Comparison of ENCODE assay signal across 7 cellular contexts in the genomic region with DNA sequence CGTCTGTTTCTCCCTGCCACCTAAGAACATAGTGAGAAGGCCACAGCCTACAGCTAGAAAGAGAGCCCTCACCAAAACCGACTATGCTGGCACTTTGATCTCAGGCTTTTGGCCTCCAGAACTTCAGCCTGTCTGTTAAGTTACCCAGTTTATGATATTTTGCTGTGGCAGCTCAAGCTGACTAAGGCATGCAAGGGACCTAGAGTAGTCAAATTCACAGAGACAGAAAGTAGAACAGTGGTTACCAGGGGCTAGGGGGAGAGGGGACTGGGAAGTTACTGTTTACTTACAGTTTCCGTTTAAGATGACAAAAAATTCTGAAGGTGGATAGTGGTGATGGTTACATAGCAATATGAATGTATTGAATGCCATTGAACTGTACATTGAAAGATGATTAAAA.
DNase-seq lines count a peak whose midpoint lies in the region; ATAC-seq and TF ChIP-seq lines count a peak whose summit lies in the region.
"Not testable (repeated sequence)": the region's sequence is repeated elsewhere in the genome, so short reads cannot be mapped to it uniquely, and the experiment has no call there.

No MANE protein-coding gene starts in this region.

- not testable (repeated sequence) for TF ChIP-seq CTCF in activated CD8-positive, alpha-beta T cell treated with anti-CD3 and anti-CD28 coated beads for 36 hours (IDR thresholded peaks at IDR 0.05)

- H3K27me3 Mint-ChIP-seq in activated CD8-positive, alpha-beta T cell treated with anti-CD3 and anti-CD28 coated beads for 36 hours; activated naive CD8-positive, alpha-beta T cell treated with anti-CD3 and anti-CD28 coated beads for 36 hours: not testable (repeated sequence)

- peak overlapping the region; percentile 81 for H3K27ac Mint-ChIP-seq in activated CD8-positive, alpha-beta T cell treated with anti-CD3 and anti-CD28 coated beads for 36 hours
- peak overlapping the region; percentile 60 for H3K27ac Mint-ChIP-seq in activated naive CD8-positive, alpha-beta T cell treated with anti-CD3 and anti-CD28 coated beads for 36 hours

- H3K36me3 Mint-ChIP-seq in activated CD8-positive, alpha-beta T cell treated with anti-CD3 and anti-CD28 coated beads for 36 hours (ENCODE audit: low read depth); activated naive CD8-positive, alpha-beta T cell treated with anti-CD3 and anti-CD28 coated beads for 36 hours: not testable (repeated sequence)

- H3K4me3 Mint-ChIP-seq in activated CD8-positive, alpha-beta T cell treated with anti-CD3 and anti-CD28 coated beads for 36 hours; activated naive CD8-positive, alpha-beta T cell treated with anti-CD3 and anti-CD28 coated beads for 36 hours: not testable (repeated sequence)

- intact Hi-C loops in activated CD8-positive, alpha-beta T cell treated with anti-CD3 and anti-CD28 coated beads for 36 hours (cut with micrococcal nuclease): loop anchor here (5.0 kb wide), 1 partner anchor 58 kb away; no protein-coding TSS in a partner anchor

- peaks cover 23% of the 10 kb centered on the region for H3K4me1 Mint-ChIP-seq in activated CD8-positive, alpha-beta T cell treated with anti-CD3 and anti-CD28 coated beads for 36 hours (ENCODE audit: low read depth)
- peaks cover 18% of the 10 kb centered on the region for H3K4me1 Mint-ChIP-seq in activated naive CD8-positive, alpha-beta T cell treated with anti-CD3 and anti-CD28 coated beads for 36 hours

- peak; percentile 19 for DNase-seq in activated CD8-positive, alpha-beta T cell treated with anti-CD3 and anti-CD28 coated beads for 36 hours
- not testable (repeated sequence) for DNase-seq in activated naive CD8-positive, alpha-beta T cell treated with anti-CD3 and anti-CD28 coated beads for 36 hours

- CTCF ChIA-PET in activated CD8-positive, alpha-beta T cell treated with anti-CD3 and anti-CD28 coated beads for 36 hours (lab: Charles Lee): interaction anchor here (0.8 to 2.6 kb wide), 6 partner anchors 9 to 119 kb away, joined by 3 to 10 read pairs (median 4); no protein-coding TSS in a partner anchor

- POLR2A ChIA-PET in activated CD8-positive, alpha-beta T cell treated with anti-CD3 and anti-CD28 coated beads for 36 hours (lab: Charles Lee): interaction anchor here (0.9 to 2.3 kb wide), 3 partner anchors 68 to 102 kb away, joined by 3 to 9 read pairs (median 3); no protein-coding TSS in a partner anchor

- not testable (repeated sequence) for H3K9me3 Mint-ChIP-seq in activated CD8-positive, alpha-beta T cell treated with anti-CD3 and anti-CD28 coated beads for 36 hours; activated naive CD8-positive, alpha-beta T cell treated with anti-CD3 and anti-CD28 coated beads for 36 hours

- peak; percentile 51 for ATAC-seq in GM18861 (IDR thresholded peaks at IDR 0.05; ENCODE audit: unreplicated experiment)
- ATAC-seq in GM19455 (IDR thresholded peaks at IDR 0.05; ENCODE audit: unreplicated experiment): peak; percentile 79
- ATAC-seq in HG02571 (IDR thresholded peaks at IDR 0.05; ENCODE audit: unreplicated experiment): peak; percentile 66
- ATAC-seq in HG02970 (IDR thresholded peaks at IDR 0.05; ENCODE audit: low FRiP score, unreplicated experiment): peak; percentile 63
- ATAC-seq in HG03558 (IDR thresholded peaks at IDR 0.05; ENCODE audit: extremely low read depth, unreplicated experiment): peak; percentile 74
- ATAC-seq in activated CD8-positive, alpha-beta T cell treated with anti-CD3 and anti-CD28 coated beads for 36 hours: peak; percentile 92
